20 cellular contexts compared by ENCODE assay signal in the genomic region with DNA sequence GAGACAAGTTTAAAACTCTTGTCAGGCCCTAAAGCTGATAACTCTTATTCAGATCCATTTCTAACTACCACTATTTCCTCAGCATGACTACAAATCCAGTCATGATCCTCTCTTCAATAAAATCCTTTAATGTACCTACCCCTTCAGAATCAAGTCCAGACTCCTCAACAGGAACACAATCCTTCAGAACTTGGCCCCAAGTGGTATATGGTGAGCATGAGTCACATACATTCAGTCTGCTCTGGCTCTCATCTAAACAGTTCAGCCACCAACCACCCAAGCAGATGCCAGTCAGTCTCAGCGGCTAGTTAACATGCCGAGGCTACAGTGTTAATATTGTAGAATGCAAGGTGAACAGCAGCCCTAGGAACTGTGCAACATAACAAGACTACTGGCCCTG. TPM values are rescaled to one million over a fixed set of nuclear protein-coding genes. Genes with fewer than 3 reads are reported as not detected.
DNase-seq lines count a peak whose midpoint lies in the region; ATAC-seq and TF ChIP-seq lines count a peak whose summit lies in the region.
"Had no signal": no experiment of that assay in that cellular context is flagged by ENCODE, and none has a peak within 500 bp of the region (broad histone marks: within the 10 kb centered on the region; RNA-seq: fewer than 3 reads in every experiment).

No MANE protein-coding gene starts in this region.

- peak overlapping the region; percentile 10 for H3K27ac ChIP-seq in smooth muscle cell (ENCODE audit: low read depth)
- H3K27ac ChIP-seq: 22Rv1, BLaER1, ovary, skin epidermis had no signal

- peak overlapping the region; percentile 5 for H3K27ac Mint-ChIP-seq in T-helper 1 cell treated with Interleukin-12 subunit alpha and Interleukin-12 subunit beta and Interleukin-4 antibody, amounts not matched to agents 30 μg/mL and 1 μg/mL, for 36 hours
- H3K27ac Mint-ChIP-seq in T-helper 17 cell, result peak overlapping the region; percentile 39
- H3K27ac Mint-ChIP-seq in activated CD4-positive, alpha-beta T cell treated with anti-CD3 and anti-CD28 coated beads, Interleukin-2, amount 10 ng/mL, durations not matched to agents 7 days and 5 days, result no peak overlapping the region
- H3K27ac Mint-ChIP-seq: activated naive CD8-positive, alpha-beta T cell; activated T-cell treated with anti-CD3 and anti-CD28 coated beads, Interleukin-2, amount 50 U/mL, for 72 hours had no signal

- no peaks in the 10 kb centered on the region for H3K27me3 Mint-ChIP-seq in T-helper 1 cell treated with Interleukin-12 subunit alpha and Interleukin-12 subunit beta and Interleukin-4 antibody, amounts not matched to agents 30 μg/mL and 1 μg/mL, for 36 hours (ENCODE audit: low read depth)
- H3K27me3 Mint-ChIP-seq in T-helper 17 cell, result no peaks in the 10 kb centered on the region
- H3K27me3 Mint-ChIP-seq in activated CD4-positive, alpha-beta T cell treated with anti-CD3 and anti-CD28 coated beads, Interleukin-2, amount 10 ng/mL, durations not matched to agents 7 days and 5 days, result no peaks in the 10 kb centered on the region
- H3K27me3 Mint-ChIP-seq: activated CD4-positive, alpha-beta memory T cell treated with anti-CD3 and anti-CD28 coated beads, Interleukin-2, amount 10 ng/mL, durations not matched to agents 7 days and 5 days; activated naive CD8-positive, alpha-beta T cell had no signal

- H3K9me3 ChIP-seq in T-helper 17 cell (ENCODE audit: control insufficient read depth, low read length, poor library complexity, severe bottlenecking) (no peaks in the 10 kb centered on the region), smooth muscle cell (replicated peaks; ENCODE audit: low read depth) (no peaks in the 10 kb centered on the region)
- H3K9me3 ChIP-seq: BLaER1, ovary, tibial artery had no signal

- no peaks in the 10 kb centered on the region for H3K4me1 ChIP-seq in smooth muscle cell (ENCODE audit: low read depth)
- H3K4me1 ChIP-seq: BLaER1 had no signal

- ATAC-seq in T-helper 17 cell (no peak), HG03457 (IDR thresholded peaks at IDR 0.05; ENCODE audit: unreplicated experiment) (no peak), HG03159 (IDR thresholded peaks at IDR 0.05; ENCODE audit: unreplicated experiment) (no peak)
- ATAC-seq: activated T-cell treated with anti-CD3 and anti-CD28 coated beads, Interleukin-2, amount 50 U/mL, for 72 hours; K562 had no signal

- POLR2A ChIA-PET in activated CD4-positive, alpha-beta T cell treated with anti-CD3 and anti-CD28 coated beads, Interleukin-2, amount 10 ng/mL, durations not matched to agents 7 days and 5 days (lab: Charles Lee), result no interaction called here

- H3K4me3 ChIP-seq in smooth muscle cell, result no peak overlapping the region
- H3K4me3 ChIP-seq: BLaER1, K562, ovary, skin epidermis, tibial artery had no signal

- H3K4me2 ChIP-seq in smooth muscle cell, result no peak overlapping the region
- H3K4me2 ChIP-seq: BLaER1 had no signal

- no peaks in the 10 kb centered on the region for H3K9me3 Mint-ChIP-seq in T-helper 1 cell treated with Interleukin-12 subunit alpha and Interleukin-12 subunit beta and Interleukin-4 antibody, amounts not matched to agents 30 μg/mL and 1 μg/mL, for 36 hours
- H3K9me3 Mint-ChIP-seq in activated CD4-positive, alpha-beta T cell treated with anti-CD3 and anti-CD28 coated beads, Interleukin-2, amount 10 ng/mL, durations not matched to agents 7 days and 5 days, result no peaks in the 10 kb centered on the region
- H3K9me3 Mint-ChIP-seq: activated CD4-positive, alpha-beta memory T cell treated with anti-CD3 and anti-CD28 coated beads, Interleukin-2, amount 10 ng/mL, durations not matched to agents 7 days and 5 days; activated T-cell treated with anti-CD3 and anti-CD28 coated beads, Interleukin-2, amount 50 U/mL, for 72 hours had no signal

- H3K9ac ChIP-seq in smooth muscle cell (ENCODE audit: low read depth), result no peak overlapping the region
- H3K9ac ChIP-seq: BLaER1 had no signal

- DNase-seq in T-helper 1 cell (no peak), T-helper 17 cell (no peak), fibroblast of gingiva (ENCODE audit: low read depth) (peak; percentile 24), smooth muscle cell (lab: John Stamatoyannopoulos, UW; ENCODE audit: unreplicated experiment) (no peak)
- no peak for DNase-seq in activated CD4-positive, alpha-beta T cell treated with anti-CD3 and anti-CD28 coated beads, Interleukin-2, amount 10 ng/mL, durations not matched to agents 7 days and 5 days
- DNase-seq: activated CD4-positive, alpha-beta memory T cell treated with anti-CD3 and anti-CD28 coated beads, Interleukin-2, amount 10 ng/mL, durations not matched to agents 7 days and 5 days; activated T-cell treated with anti-CD3 and anti-CD28 coated beads, Interleukin-2, amount 50 U/mL, for 72 hours; effector CD4-positive, alpha-beta T cell; NCI-H1105; NCI-H748 treated with DMSO at 0.1 percent for 48 hours; ovary; tibial artery had no signal

- H3K4me1 Mint-ChIP-seq in T-helper 1 cell treated with Interleukin-12 subunit alpha and Interleukin-12 subunit beta and Interleukin-4 antibody, amounts not matched to agents 30 μg/mL and 1 μg/mL, for 36 hours (ENCODE audit: low read depth), result peaks cover 4% of the 10 kb centered on the region
- H3K4me1 Mint-ChIP-seq in T-helper 17 cell, result peaks cover 8% of the 10 kb centered on the region
- H3K4me1 Mint-ChIP-seq in activated CD4-positive, alpha-beta T cell treated with anti-CD3 and anti-CD28 coated beads, Interleukin-2, amount 10 ng/mL, durations not matched to agents 7 days and 5 days, result no peaks in the 10 kb centered on the region

- no peaks in the 10 kb centered on the region for H3K27me3 ChIP-seq in smooth muscle cell (ENCODE audit: low read depth)
- H3K27me3 ChIP-seq: BLaER1, ovary, tibial artery had no signal

- WGBS in smooth muscle cell (ENCODE audit: low lambda C conversion rate), result 61% methylated on average over 2 of the region's 2 CpGs

- H3F3A ChIP-seq in smooth muscle cell (ENCODE audit: low read depth), result no peaks in the 10 kb centered on the region

- H2AFZ ChIP-seq in smooth muscle cell (ENCODE audit: low read depth), result no peak overlapping the region

- no peak overlapping the region for H3K4me3 Mint-ChIP-seq in T-helper 1 cell treated with Interleukin-12 subunit alpha and Interleukin-12 subunit beta and Interleukin-4 antibody, amounts not matched to agents 30 μg/mL and 1 μg/mL, for 36 hours
- no peak overlapping the region for H3K4me3 Mint-ChIP-seq in T-helper 17 cell
- no peak overlapping the region for H3K4me3 Mint-ChIP-seq in activated CD4-positive, alpha-beta T cell treated with anti-CD3 and anti-CD28 coated beads, Interleukin-2, amount 10 ng/mL, durations not matched to agents 7 days and 5 days
- H3K4me3 Mint-ChIP-seq: activated CD4-positive, alpha-beta memory T cell treated with anti-CD3 and anti-CD28 coated beads, Interleukin-2, amount 10 ng/mL, durations not matched to agents 7 days and 5 days; activated naive CD8-positive, alpha-beta T cell; activated T-cell treated with anti-CD3 and anti-CD28 coated beads, Interleukin-2, amount 50 U/mL, for 72 hours had no signal

- no peaks in the 10 kb centered on the region for H3K79me2 ChIP-seq in smooth muscle cell (ENCODE audit: low read depth)

- TF ChIP-seq CTCF in smooth muscle cell (IDR thresholded peaks at IDR 0.05; ENCODE audit: borderline replicate concordance, insufficient read depth, poor library complexity, severe bottlenecking), result no peak

- H3K36me3 Mint-ChIP-seq in T-helper 1 cell treated with Interleukin-12 subunit alpha and Interleukin-12 subunit beta and Interleukin-4 antibody, amounts not matched to agents 30 μg/mL and 1 μg/mL, for 36 hours (ENCODE audit: low read depth), result peaks cover 29% of the 10 kb centered on the region
- H3K36me3 Mint-ChIP-seq in T-helper 17 cell (ENCODE audit: low read depth), result peaks cover 11% of the 10 kb centered on the region
- peaks cover 31% of the 10 kb centered on the region for H3K36me3 Mint-ChIP-seq in activated CD4-positive, alpha-beta T cell treated with anti-CD3 and anti-CD28 coated beads, Interleukin-2, amount 10 ng/mL, durations not matched to agents 7 days and 5 days (ENCODE audit: low read depth)

- CTCF ChIA-PET in activated CD4-positive, alpha-beta T cell treated with anti-CD3 and anti-CD28 coated beads, Interleukin-2, amount 10 ng/mL, durations not matched to agents 7 days and 5 days (lab: Charles Lee), result interaction anchor here (0.6 to 0.7 kb wide), 2 partner anchors 86 to 327 kb away, joined by 3 read pairs; partner anchors contain the start of gene CNNM3

- H3K36me3 ChIP-seq in smooth muscle cell (ENCODE audit: low read depth), result no peaks in the 10 kb centered on the region
- H3K36me3 ChIP-seq: ovary had no signal

- H4K20me1 ChIP-seq in smooth muscle cell (ENCODE audit: low read depth), result peaks cover 7% of the 10 kb centered on the region
- H4K20me1 ChIP-seq: BLaER1 had no signal

RNA-seq across cellular contexts. Expression of gene LMAN2L, which starts 9.7 kb away (rescaled TPM):
- 1 to 10 TPM; 3.6 to 7.1 TPM for total RNA-seq in T-helper 17 cell
- 19.1 and 26.2 TPM in 2 replicates for total RNA-seq in smooth muscle cell
- polyA plus RNA-seq in smooth muscle cell, result 32.5 and 32.9 TPM in 2 replicates
- total RNA-seq in activated CD4-positive, alpha-beta T cell treated with anti-CD3 and anti-CD28 coated beads, Interleukin-2, amount 10 ng/mL, durations not matched to agents 7 days and 5 days, result 1 to 10 TPM; 7.5 to 8.0 TPM

RNA-seq across cellular contexts. Expression of gene CNNM4, which starts 30.5 kb away (rescaled TPM):
- total RNA-seq in T-helper 17 cell (1 to 10 TPM; 6.4 to 8.1 TPM), smooth muscle cell (4.4 and 7.2 TPM in 2 replicates)
- polyA plus RNA-seq in smooth muscle cell, result 9.3 and 10.1 TPM in 2 replicates
- 1 to 10 TPM; 8.2 to 8.3 TPM for total RNA-seq in activated CD4-positive, alpha-beta T cell treated with anti-CD3 and anti-CD28 coated beads, Interleukin-2, amount 10 ng/mL, durations not matched to agents 7 days and 5 days
